Comparison of ENCODE assay signal across 27 cellular contexts in the genomic region with DNA sequence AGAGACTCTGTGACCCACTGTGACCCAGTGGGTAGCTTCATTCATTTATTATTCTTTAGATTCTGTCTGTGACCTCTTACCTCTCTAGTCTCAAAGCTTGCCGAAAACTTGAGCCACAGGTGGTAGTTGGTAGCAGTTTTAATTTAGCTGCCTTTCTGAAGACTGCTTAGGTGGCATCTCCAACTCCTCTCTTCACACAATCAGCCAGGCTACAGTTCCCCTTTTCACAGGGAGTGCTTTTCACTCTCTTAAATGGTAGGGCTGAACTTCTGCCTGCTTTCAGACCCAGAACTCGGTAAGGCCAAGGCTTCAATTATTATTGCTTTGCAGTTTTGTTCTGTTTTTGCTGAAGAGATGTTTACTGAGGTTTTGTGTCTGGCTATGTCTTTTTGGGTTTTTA.
"Had no signal": no experiment of that assay in that cellular context is flagged by ENCODE, and none has a peak within 500 bp of the region (broad histone marks: within the 10 kb centered on the region; RNA-seq: fewer than 3 reads in every experiment).

No MANE protein-coding gene starts in this region.

- H3K36me3 ChIP-seq: ascending aorta, cardiac muscle cell, SJSA1 had no signal

- H3K4me1 ChIP-seq: ascending aorta, SJSA1 had no signal

- DNase-seq: activated CD4-positive, alpha-beta T cell treated with anti-CD3 and anti-CD28 coated beads for 36 hours; activated CD4-positive, alpha-beta T cell treated with anti-CD3 and anti-CD28 coated beads, Interleukin-2, amount 10 ng/mL, durations not matched to agents 7 days and 5 days; activated CD4-positive, alpha-beta T cell treated with anti-CD3 and anti-CD28 coated beads, Interleukin-2, amount 50 U/mL, for 48 hours; activated CD8-positive, alpha-beta T cell treated with anti-CD3 and anti-CD28 coated beads, Interleukin-2, amount 10 ng/mL, durations not matched to agents 7 days and 5 days; activated gamma-delta T cell; activated naive CD4-positive, alpha-beta T cell treated with Interleukin-2 at 50 U/mL for 16 hours; activated naive CD8-positive, alpha-beta T cell treated with anti-CD3 and anti-CD28 coated beads, Interleukin-2, amount 10 ng/mL, durations not matched to agents 7 days and 5 days; activated T-cell treated with anti-CD3 and anti-CD28 coated beads, Interleukin-2, amount 50 U/mL, for 24 hours; amygdala; KG1; MV-4-11; NCI-H1092; NCI-H1436 treated with DMSO at 0.1 percent for 48 hours; NCI-H1694 treated with DMSO at 0.1 percent for 48 hours; NCI-H2029; NCI-H345; NCI-H526; NCI-H748 treated with DMSO at 0.1 percent for 48 hours; SHP77 treated with DMSO at 0.1 percent for 48 hours; T-cell; T-helper 17 cell; T-helper 9 cell had no signal

- H3K4me3 ChIP-seq: ascending aorta, cardiac muscle cell, SJSA1 had no signal

- H3K27ac ChIP-seq: ascending aorta, cardiac muscle cell, SJSA1 had no signal

- H3K27me3 ChIP-seq: ascending aorta, cardiac muscle cell had no signal

- ATAC-seq: activated CD4-positive, alpha-beta T cell treated with anti-CD3 and anti-CD28 coated beads for 36 hours; activated CD8-positive, alpha-beta T cell treated with anti-CD3 and anti-CD28 coated beads, Interleukin-2, amount 10 ng/mL, durations not matched to agents 7 days and 5 days; Panc1; SK-N-SH treated with all-trans-retinoic acid at 6 μM for 48 hours; T-cell; T-helper 17 cell had no signal

- H3K9me3 ChIP-seq: ascending aorta, SJSA1 had no signal
